12 cellular contexts compared by ENCODE assay signal in the genomic region with DNA sequence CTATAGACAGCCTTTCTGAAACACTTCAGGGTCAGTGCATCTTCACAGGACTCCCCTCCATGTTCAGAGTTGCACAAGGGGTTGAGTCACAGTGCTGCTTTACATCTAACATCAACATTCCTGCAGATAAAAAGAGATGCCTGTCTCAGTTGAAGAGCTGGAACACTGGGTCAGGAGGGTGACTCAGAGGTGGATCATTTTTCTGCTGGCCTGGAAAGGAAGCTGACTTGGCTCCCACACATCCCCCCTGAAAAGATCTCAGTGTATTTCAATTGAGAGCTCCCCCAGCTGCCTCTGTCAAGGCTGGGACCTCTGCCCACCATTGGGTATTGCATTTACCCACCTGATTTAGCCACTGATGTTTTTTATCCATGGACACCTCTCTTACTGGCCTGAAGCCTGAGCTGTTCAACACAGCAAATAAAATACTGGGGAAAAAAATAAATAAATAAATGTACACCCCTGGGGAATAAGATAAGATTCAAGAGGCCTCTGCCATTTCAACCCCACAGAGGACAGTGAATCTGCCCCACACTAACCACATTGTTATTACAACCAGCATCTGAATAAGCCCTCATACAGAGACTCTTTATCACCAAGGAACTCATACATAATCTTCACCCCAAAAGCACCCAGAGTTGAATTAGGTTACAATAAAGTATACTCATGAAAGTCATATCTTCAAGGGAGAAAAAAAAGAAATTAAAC.
DNase-seq lines count a peak whose midpoint lies in the region; ATAC-seq and TF ChIP-seq lines count a peak whose summit lies in the region.
"Had no signal": no experiment of that assay in that cellular context is flagged by ENCODE, and none has a peak within 500 bp of the region (broad histone marks: within the 10 kb centered on the region; RNA-seq: fewer than 3 reads in every experiment).

No MANE protein-coding gene starts in this region.

- ATAC-seq in GM18861 (IDR thresholded peaks at IDR 0.05; ENCODE audit: unreplicated experiment) = no peak
- ATAC-seq: stimulated activated naive CD8-positive, alpha-beta T cell treated with anti-CD3 and anti-CD28 coated beads, Interleukin-15, amount 100 ng/mL, for 72 hours had no signal

- no peak overlapping the region for H3K27ac ChIP-seq in mesendoderm (ENCODE audit: low read depth, low read length)
- H3K27ac ChIP-seq: KMS-11, spleen had no signal

- no peak overlapping the region for H3K23ac ChIP-seq in mesendoderm (ENCODE audit: low read length)

- H3K4me1 ChIP-seq in NT2/D1 (ENCODE audit: insufficient read depth, insufficient read length) (no peaks in the 10 kb centered on the region), mesendoderm (ENCODE audit: control insufficient read depth, low read depth, low read length) (no peaks in the 10 kb centered on the region)
- H3K4me1 ChIP-seq: spleen had no signal

- H3K79me1 ChIP-seq in mesendoderm (ENCODE audit: low read length) = no peaks in the 10 kb centered on the region

- H3K9ac ChIP-seq in NT2/D1 (ENCODE audit: insufficient read length, low read depth) (no peak overlapping the region), mesendoderm (ENCODE audit: low read length) (no peak overlapping the region)
- H3K9ac ChIP-seq: KMS-11 had no signal

- H3K79me2 ChIP-seq in mesendoderm (ENCODE audit: control insufficient read depth, insufficient read depth, low read length) = no peaks in the 10 kb centered on the region

- H2BK15ac ChIP-seq in mesendoderm (replicated peaks; ENCODE audit: low read depth) = no peak overlapping the region

- H3K27me3 ChIP-seq in NT2/D1 (ENCODE audit: insufficient read depth, insufficient read length) (no peaks in the 10 kb centered on the region), mesendoderm (ENCODE audit: insufficient read depth, low read length, poor library complexity) (no peaks in the 10 kb centered on the region)
- H3K27me3 ChIP-seq: spleen had no signal

- H2BK120ac ChIP-seq in mesendoderm (ENCODE audit: low read depth, low read length) = peak overlapping the region; percentile 45

- H3K9me3 ChIP-seq in NT2/D1 (ENCODE audit: insufficient read depth, low read length) = no peaks in the 10 kb centered on the region
- H3K9me3 ChIP-seq: spleen had no signal

- H4K5ac ChIP-seq in mesendoderm (ENCODE audit: low read length) = no peak overlapping the region

- H2BK5ac ChIP-seq in mesendoderm (ENCODE audit: low read length) = no peak overlapping the region

- H3K56ac ChIP-seq in mesendoderm (ENCODE audit: low read length) = no peak overlapping the region

- DNase-seq in AG10803 (ENCODE audit: low read depth) (peak; percentile 96), NT2/D1 (ENCODE audit: low read depth, low spot score) (peak; percentile 16), epidermal melanocyte (ENCODE audit: insufficient read length, low spot score) (peak; percentile 45), mesendoderm (peak; percentile 88), NCI-H2171 (lab: John Stamatoyannopoulos, UW) (no peak)
- no peak for DNase-seq in stimulated activated CD4-positive, alpha-beta T cell treated with anti-CD3 and anti-CD28 coated beads, Interleukin-1b, Interleukin-23, amount 100 ng/mL, for 48 hours
- DNase-seq in activated CD4-positive, CD25-positive, alpha-beta regulatory T cell treated with anti-CD3 and anti-CD28 coated beads, Interleukin-2, amount 50 U/mL, for 72 hours = no peak
- DNase-seq: activated CD4-positive, alpha-beta T cell treated with anti-CD3 and anti-CD28 coated beads, Interleukin-2, amount 50 U/mL, for 1 hour; spleen; stimulated activated naive CD8-positive, alpha-beta T cell treated with anti-CD3 and anti-CD28 coated beads, Interleukin-15, amount 100 ng/mL, for 72 hours had no signal

- H3K4ac ChIP-seq in mesendoderm (ENCODE audit: low read depth, low read length) = no peak overlapping the region

- H3K36me3 ChIP-seq in NT2/D1 (ENCODE audit: insufficient read depth, insufficient read length, low read length) = no peaks in the 10 kb centered on the region
- H3K36me3 ChIP-seq in mesendoderm (ENCODE audit: control insufficient read depth, insufficient read depth, low read length) = no peaks in the 10 kb centered on the region
- H3K36me3 ChIP-seq: spleen had no signal

- H2AK5ac ChIP-seq in mesendoderm (ENCODE audit: low read length) = no peak overlapping the region

- TF ChIP-seq CTCF in AG10803 (conservative IDR thresholded peaks at IDR 0.05; ENCODE audit: low read length) = no peak

- no peak overlapping the region for H4K8ac ChIP-seq in mesendoderm (ENCODE audit: low read depth, low read length)

- no peak overlapping the region for H3K18ac ChIP-seq in mesendoderm (ENCODE audit: low read length)

- H3K4me2 ChIP-seq in mesendoderm (ENCODE audit: low read length) = no peak overlapping the region
- H3K4me2 ChIP-seq: KMS-11 had no signal

- no peak overlapping the region for H3K4me3 ChIP-seq in AG10803 (ENCODE audit: low read length)
- H3K4me3 ChIP-seq in NT2/D1 (ENCODE audit: insufficient read length, low read depth) = no peak overlapping the region
- no peak overlapping the region for H3K4me3 ChIP-seq in mesendoderm (ENCODE audit: low read length)
- H3K4me3 ChIP-seq: spleen had no signal

Comparison
In these comparisons a context has a peak if more than half of its experiments do, and no peak if none do; other contexts are left out.
1. DNase-seq: peak in AG10803 (single experiment), NT2/D1 (single experiment), epidermal melanocyte (single experiment) and mesendoderm (single experiment); none in NCI-H2171 (single experiment), stimulated activated CD4-positive, alpha-beta T cell treated with anti-CD3 and anti-CD28 coated beads, Interleukin-1b, Interleukin-23, amount 100 ng/mL, for 48 hours (single experiment) and activated CD4-positive, CD25-positive, alpha-beta regulatory T cell treated with anti-CD3 and anti-CD28 coated beads, Interleukin-2, amount 50 U/mL, for 72 hours (single experiment).